In genomic region chr1:15154480-15155036, GRCh38 we compare ENCODE assay signal across 9 cellular contexts. TPM values are rescaled to one million over a fixed set of nuclear protein-coding genes. Genes with fewer than 3 reads are reported as not detected.
A peak's percentile ranks its signal among the peaks of the same experiment; 100 is the strongest.
DNase-seq lines count a peak whose midpoint lies in the region; ATAC-seq and FAIRE-seq lines count a peak whose summit lies in the region.
"Had no signal": no experiment of that assay in that cellular context is flagged by ENCODE, and none has a peak within 500 bp of the region (broad histone marks: within the 10 kb centered on the region; RNA-seq: fewer than 3 reads in every experiment).

No MANE protein-coding gene starts in this region.

- peak overlapping the region; percentile 11 for H3K4me3 Mint-ChIP-seq in activated CD4-positive, alpha-beta T cell treated with anti-CD3 and anti-CD28 coated beads for 36 hours
- H3K4me3 Mint-ChIP-seq in activated naive CD8-positive, alpha-beta T cell treated with anti-CD3 and anti-CD28 coated beads for 36 hours = peak overlapping the region; percentile 12

- H3K4me1 Mint-ChIP-seq in activated CD4-positive, alpha-beta T cell treated with anti-CD3 and anti-CD28 coated beads for 36 hours = peaks cover 19% of the 10 kb centered on the region
- H3K4me1 Mint-ChIP-seq in activated naive CD8-positive, alpha-beta T cell treated with anti-CD3 and anti-CD28 coated beads for 36 hours = peaks cover 20% of the 10 kb centered on the region

- peak; percentile 24 for DNase-seq in activated CD4-positive, alpha-beta T cell treated with anti-CD3 and anti-CD28 coated beads for 36 hours
- no peak for DNase-seq in activated CD4-positive, alpha-beta T cell treated with anti-CD3 and anti-CD28 coated beads for 4 hours
- DNase-seq in activated naive CD8-positive, alpha-beta T cell treated with anti-CD3 and anti-CD28 coated beads for 36 hours = no peak
- peak; percentile 72 for DNase-seq in small intestine
- DNase-seq in AG08395 (ENCODE audit: low spot score) = no peak

- POLR2A ChIA-PET in activated CD4-positive, alpha-beta T cell treated with anti-CD3 and anti-CD28 coated beads for 36 hours (lab: Charles Lee) = no interaction called here

- H3K36me3 Mint-ChIP-seq in activated CD4-positive, alpha-beta T cell treated with anti-CD3 and anti-CD28 coated beads for 36 hours (ENCODE audit: low read depth) = no peaks in the 10 kb centered on the region
- no peaks in the 10 kb centered on the region for H3K36me3 Mint-ChIP-seq in activated naive CD8-positive, alpha-beta T cell treated with anti-CD3 and anti-CD28 coated beads for 36 hours

- H3K9me3 ChIP-seq in iPS-15b (ENCODE audit: control insufficient read depth, insufficient read depth, low read length) = peaks cover 3% of the 10 kb centered on the region
- no peaks in the 10 kb centered on the region for H3K9me3 ChIP-seq in small intestine (ENCODE audit: control insufficient read depth, low read depth)

- FAIRE-seq in small intestine (lab: Jason Lieb, UNC) = no peak

- peak overlapping the region; percentile 86 for H3K4me3 ChIP-seq in iPS-15b (ENCODE audit: low read depth, low read length)
- H3K4me3 ChIP-seq in small intestine (ENCODE audit: low read depth in 1 of 2, low read length in 2 of 2) = peak overlapping the region; percentile 24 to 79

- H3K27me3 ChIP-seq in iPS-15b (ENCODE audit: control insufficient read depth, insufficient read depth, low read length) (peaks cover 20% of the 10 kb centered on the region), small intestine (ENCODE audit: control insufficient read depth in 2 of 2, insufficient read depth in 2 of 2, low read length in 2 of 2) (no peaks in the 10 kb centered on the region)

- peaks cover 12% of the 10 kb centered on the region for H3K4me1 ChIP-seq in iPS-15b (ENCODE audit: control insufficient read depth, insufficient read depth, low read length)
- H3K4me1 ChIP-seq in small intestine (ENCODE audit: control insufficient read depth in 2 of 2, insufficient read depth in 1 of 2, low read depth in 1 of 2, low read length in 1 of 2) = peaks cover 9 to 13% of the 10 kb centered on the region in 2 donors

- peak overlapping the region; percentile 89 to 94 for H3K27ac ChIP-seq in small intestine (ENCODE audit: low read depth in 1 of 2, low read length in 1 of 2)

- H3K9ac ChIP-seq in iPS-15b (ENCODE audit: low read depth, low read length) = peak overlapping the region; percentile 37

- intact Hi-C loops in activated CD4-positive, alpha-beta T cell treated with anti-CD3 and anti-CD28 coated beads for 36 hours (cut with DNase I, micrococcal nuclease) = no loop called here

- WGBS in small intestine, 3 donors = 3 to 14% (median 8%) methylated on average over 36 to 37 of the region's 37 CpGs

- no peak for ATAC-seq in activated CD4-positive, alpha-beta T cell treated with anti-CD3 and anti-CD28 coated beads for 36 hours
- no peak for ATAC-seq in GM21515 (IDR thresholded peaks at IDR 0.05; ENCODE audit: unreplicated experiment)
- ATAC-seq in GM21529 (IDR thresholded peaks at IDR 0.05; ENCODE audit: unreplicated experiment) = no peak

- H3K27ac Mint-ChIP-seq in activated CD4-positive, alpha-beta T cell treated with anti-CD3 and anti-CD28 coated beads for 36 hours = no peak overlapping the region
- H3K27ac Mint-ChIP-seq in activated naive CD8-positive, alpha-beta T cell treated with anti-CD3 and anti-CD28 coated beads for 36 hours = no peak overlapping the region

- CTCF ChIA-PET in activated CD4-positive, alpha-beta T cell treated with anti-CD3 and anti-CD28 coated beads for 36 hours (lab: Charles Lee) = interaction anchor here (1.4 kb wide), 1 partner anchor 150 kb away, joined by 3 read pairs; no protein-coding TSS in a partner anchor

- no peaks in the 10 kb centered on the region for H3K9me3 Mint-ChIP-seq in activated CD4-positive, alpha-beta T cell treated with anti-CD3 and anti-CD28 coated beads for 36 hours (ENCODE audit: low read depth)
- no peaks in the 10 kb centered on the region for H3K9me3 Mint-ChIP-seq in activated naive CD8-positive, alpha-beta T cell treated with anti-CD3 and anti-CD28 coated beads for 36 hours

- no peaks in the 10 kb centered on the region for H3K36me3 ChIP-seq in iPS-15b (ENCODE audit: control insufficient read depth, insufficient read depth, low read length)
- H3K36me3 ChIP-seq in small intestine (ENCODE audit: control insufficient read depth in 2 of 2, insufficient read depth in 2 of 2, low read length in 2 of 2) = no peaks in the 10 kb centered on the region

- H3K27me3 Mint-ChIP-seq in activated CD4-positive, alpha-beta T cell treated with anti-CD3 and anti-CD28 coated beads for 36 hours = peaks cover 46% of the 10 kb centered on the region
- peaks cover 53% of the 10 kb centered on the region for H3K27me3 Mint-ChIP-seq in activated naive CD8-positive, alpha-beta T cell treated with anti-CD3 and anti-CD28 coated beads for 36 hours

RNA-seq across cellular contexts. Expression of gene TMEM51, which starts 1.0 kb away (rescaled TPM):
- total RNA-seq in activated CD4-positive, alpha-beta T cell treated with anti-CD3 and anti-CD28 coated beads for 36 hours = under 1 TPM in 1 of 2 experiments, not detected in 1; 0.11 TPM
- not detected for total RNA-seq in activated naive CD8-positive, alpha-beta T cell treated with anti-CD3 and anti-CD28 coated beads for 36 hours
- polyA plus RNA-seq in small intestine = 10 to 100 TPM; 16.3 to 25.2 (median 17.8) TPM
- total RNA-seq: T-helper 2 cell treated with Interferon-gamma antibody and Interleukin-4, amounts not matched to agents 100 ng/mL and 5 ng/mL, for 36 hours had no signal

Comparison
In these comparisons a context has a peak if more than half of its experiments do, and no peak if none do; other contexts are left out.
1. DNase-seq: peak in activated CD4-positive, alpha-beta T cell treated with anti-CD3 and anti-CD28 coated beads for 36 hours (single experiment) and small intestine (single experiment); none in activated CD4-positive, alpha-beta T cell treated with anti-CD3 and anti-CD28 coated beads for 4 hours (0 of 2), activated naive CD8-positive, alpha-beta T cell treated with anti-CD3 and anti-CD28 coated beads for 36 hours (single experiment) and AG08395 (single experiment).